Comparison of ENCODE assay signal across 36 cellular contexts in genomic region chr2:27236626-27237025, GRCh38. TPM values are rescaled to one million over a fixed set of nuclear protein-coding genes. Genes with fewer than 3 reads are reported as not detected.
"Had no signal": no experiment of that assay in that cellular context is flagged by ENCODE, and none has a peak within 500 bp of the region (broad histone marks: within the 10 kb centered on the region; RNA-seq: fewer than 3 reads in every experiment).

No MANE protein-coding gene starts in this region.

- H3K4me3 ChIP-seq: ovary, prostate gland, right atrium auricular region, right lobe of liver, skin epidermis, smooth muscle cell, spleen, suprapubic skin, testis, tibial artery, transverse colon, upper lobe of right lung, uterus had no signal

- H3K4me1 ChIP-seq: parathyroid adenoma, prostate gland, right atrium auricular region, right lobe of liver, spleen, suprapubic skin, testis, tibial artery, transverse colon, upper lobe of right lung, uterus had no signal

- H3K27ac Mint-ChIP-seq: natural killer cell treated with Interleukin-12 subunit alpha and Interleukin-12 subunit beta and Interleukin-15 and Interleukin-18, amount 100 ng/mL, for 72 hours; nephron progenitor cell; stimulated activated memory B cell treated with anti-CD40 and anti-IgM and Interleukin-4, amounts not matched to agents 10 μg/mL and 1 μg/mL and 100 μg/mL, for 72 hours; type B pancreatic cell had no signal

- H3K27me3 ChIP-seq: neutrophil, ovary, right atrium auricular region, right lobe of liver, spleen, suprapubic skin, testis, tibial artery, transverse colon, upper lobe of right lung, uterus had no signal

- H3K9me3 Mint-ChIP-seq: naive B cell; naive thymus-derived CD8-positive, alpha-beta T cell; natural killer cell treated with Interleukin-12 subunit alpha and Interleukin-12 subunit beta and Interleukin-15 and Interleukin-18, amount 100 ng/mL, for 72 hours; nephron progenitor cell; neural crest cell; stimulated activated memory B cell treated with anti-CD40 and anti-IgM and Interleukin-4, amounts not matched to agents 10 μg/mL and 1 μg/mL and 100 μg/mL, for 72 hours; stimulated activated naive CD8-positive, alpha-beta T cell treated with anti-CD3 and anti-CD28 coated beads, Interleukin-15, amount 100 ng/mL, for 72 hours; type B pancreatic cell had no signal

- H3K4me3 Mint-ChIP-seq: naive B cell; naive thymus-derived CD8-positive, alpha-beta T cell; natural killer cell treated with Interleukin-12 subunit alpha and Interleukin-12 subunit beta and Interleukin-15 and Interleukin-18, amount 100 ng/mL, for 72 hours; nephron progenitor cell; neural crest cell; stimulated activated memory B cell treated with anti-CD40 and anti-IgM and Interleukin-4, amounts not matched to agents 10 μg/mL and 1 μg/mL and 100 μg/mL, for 72 hours; stimulated activated naive CD8-positive, alpha-beta T cell treated with anti-CD3 and anti-CD28 coated beads, Interleukin-15, amount 100 ng/mL, for 72 hours; type B pancreatic cell had no signal

- ATAC-seq: naive thymus-derived CD8-positive, alpha-beta T cell; right lobe of liver; stimulated activated memory B cell treated with anti-CD40 and anti-IgM and Interleukin-4, amounts not matched to agents 10 μg/mL and 1 μg/mL and 100 μg/mL, for 72 hours; stimulated activated naive CD8-positive, alpha-beta T cell treated with anti-CD3 and anti-CD28 coated beads, Interleukin-15, amount 100 ng/mL, for 72 hours; stimulated activated naive CD8-positive, alpha-beta T cell treated with anti-CD3 and anti-CD28 coated beads, Interleukin-15, Interleukin-2, amounts not matched to agents 100 U/mL and 50 U/mL, for 24 hours; upper lobe of right lung had no signal

- H3K4me1 Mint-ChIP-seq: nephron progenitor cell; neural crest cell; stimulated activated memory B cell treated with anti-CD40 and anti-IgM and Interleukin-4, amounts not matched to agents 10 μg/mL and 1 μg/mL and 100 μg/mL, for 72 hours had no signal

- H3K9me3 ChIP-seq: neutrophil, ovary, prostate gland, right atrium auricular region, right lobe of liver, spleen, suprapubic skin, testis, tibial artery, transverse colon, upper lobe of right lung, uterus had no signal

- DNase-seq: naive B cell; nephron progenitor cell; nucleus accumbens; ovary; retina; right lobe of liver; stimulated activated CD4-positive, alpha-beta T cell treated with anti-CD3 and anti-CD28 coated beads, Interleukin-12 subunit alpha, Interleukin-12 subunit beta, amount 100 ng/mL, for 4 hours; stimulated activated CD4-positive, alpha-beta T cell treated with anti-CD3 and anti-CD28 coated beads, Interleukin-1b, Interleukin-23, amount 100 ng/mL, for 48 hours; stimulated activated CD4-positive, alpha-beta T cell treated with anti-CD3 and anti-CD28 coated beads, Interleukin-4, amount 100 ng/mL, for 1 hour; stimulated activated CD4-positive, alpha-beta T cell treated with anti-CD3 and anti-CD28 coated beads, Interleukin-4, amount 100 ng/mL, for 4 hours; stimulated activated CD8-positive, alpha-beta memory T cell treated with anti-CD3 and anti-CD28 coated beads, Interleukin-4, amount 100 ng/mL, for 48 hours; stimulated activated naive CD4-positive, alpha-beta T cell; stimulated activated naive CD8-positive, alpha-beta T cell treated with anti-CD3 and anti-CD28 coated beads, Interleukin-15, amount 100 ng/mL, for 72 hours; stimulated activated naive CD8-positive, alpha-beta T cell treated with anti-CD3 and anti-CD28 coated beads, Interleukin-15, Interleukin-2, amounts not matched to agents 100 U/mL and 50 U/mL, for 24 hours; substantia nigra; testis; tibial artery; transverse colon; upper lobe of right lung; uterus had no signal

- H3K27me3 Mint-ChIP-seq: naive B cell; naive thymus-derived CD8-positive, alpha-beta T cell; natural killer cell treated with Interleukin-12 subunit alpha and Interleukin-12 subunit beta and Interleukin-15 and Interleukin-18, amount 100 ng/mL, for 72 hours; stimulated activated memory B cell treated with anti-CD40 and anti-IgM and Interleukin-4, amounts not matched to agents 10 μg/mL and 1 μg/mL and 100 μg/mL, for 72 hours; stimulated activated naive CD8-positive, alpha-beta T cell treated with anti-CD3 and anti-CD28 coated beads, Interleukin-15, amount 100 ng/mL, for 72 hours; type B pancreatic cell had no signal

- H3K27ac ChIP-seq: neutrophil, ovary, parathyroid adenoma, prostate gland, right atrium auricular region, right lobe of liver, skin epidermis, spleen, suprapubic skin, testis, tibial artery, transverse colon, upper lobe of right lung, uterus had no signal

RNA-seq across cellular contexts. Expression of gene SLC30A3, which starts 26.2 kb away (rescaled TPM):
- total RNA-seq: naive thymus-derived CD8-positive, alpha-beta T cell; natural killer cell treated with Interleukin-12 subunit alpha and Interleukin-12 subunit beta and Interleukin-15 and Interleukin-18, amount 100 ng/mL, for 72 hours; omental fat pad; pulmonary artery endothelial cell; right lobe of liver; smooth muscle cell; suprapubic skin had no signal

RNA-seq across cellular contexts. Expression of gene DNAJC5G, which starts 38.6 kb away (rescaled TPM):
- total RNA-seq: naive thymus-derived CD8-positive, alpha-beta T cell; natural killer cell treated with Interleukin-12 subunit alpha and Interleukin-12 subunit beta and Interleukin-15 and Interleukin-18, amount 100 ng/mL, for 72 hours; neural crest cell; pulmonary artery endothelial cell; right lobe of liver; smooth muscle cell; spleen; suprapubic skin; transverse colon; upper lobe of right lung had no signal
- polyA plus RNA-seq: naive thymus-derived CD8-positive, alpha-beta T cell; smooth muscle cell; spleen; urinary bladder had no signal
